In genomic region chr22:46863794-46864193, GRCh38 we compare ENCODE assay signal across 1 cellular context.
TF ChIP-seq lines count a peak whose summit lies in the region.

No MANE protein-coding gene starts in this region.

TF ChIP-seq in GM12878, 131 proteins besides CTCF, POLR2A, EP300 and RAD21 (continued from another document):
- TF ChIP-seq MLLT1 (IDR thresholded peaks at IDR 0.05) = no peak
- TF ChIP-seq RB1 (IDR thresholded peaks at IDR 0.05; ENCODE audit: borderline replicate concordance) = no peak
- no peak for TF ChIP-seq ZNF622 (IDR thresholded peaks at IDR 0.05)
- no peak for TF ChIP-seq ZNF24 (IDR thresholded peaks at IDR 0.05)
- no peak for TF ChIP-seq JUND (IDR thresholded peaks at IDR 0.05; ENCODE audit: low read depth, low read length)
- no peak for TF ChIP-seq SPI1 (IDR thresholded peaks at IDR 0.05; ENCODE audit: borderline replicate concordance, insufficient read depth, low read depth, low read length)
- TF ChIP-seq SMAD5 (IDR thresholded peaks at IDR 0.05; ENCODE audit: low read depth) = no peak
- no peak for TF ChIP-seq ETV6 (conservative IDR thresholded peaks at IDR 0.05 in 1 of 2, IDR thresholded peaks at IDR 0.05 in 1 of 2; ENCODE audit: borderline replicate concordance in 1 of 2, low read depth in 1 of 2)
TF ChIP-seq in GM12878: peak in this region for 0.
